ENCODE assay signal across 8 cellular contexts in the genomic region with DNA sequence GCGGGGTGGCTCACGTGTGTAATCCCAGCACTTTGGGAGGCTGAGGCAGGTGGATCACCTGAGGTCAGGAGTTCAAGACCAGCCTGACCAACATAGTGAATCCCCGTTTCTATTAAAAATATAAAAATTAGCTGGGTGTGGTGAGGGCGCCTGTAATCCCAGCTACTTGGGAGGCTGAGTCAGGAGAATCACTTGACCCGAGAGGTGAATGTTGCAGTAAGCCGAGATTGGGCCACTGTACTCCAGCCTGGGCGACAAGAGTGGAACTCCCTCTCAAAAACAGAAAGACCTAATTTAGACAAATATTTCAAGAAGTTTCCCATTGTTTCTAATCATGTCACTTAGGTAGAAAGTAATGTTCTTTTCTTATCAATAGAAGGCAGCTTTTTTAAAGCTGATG. TPM values are rescaled to one million over a fixed set of nuclear protein-coding genes. Genes with fewer than 3 reads are reported as not detected.
DNase-seq lines count a peak whose midpoint lies in the region; ATAC-seq and TF ChIP-seq lines count a peak whose summit lies in the region.
"Not testable (repeated sequence)": the region's sequence is repeated elsewhere in the genome, so short reads cannot be mapped to it uniquely, and the experiment has no call there.

No MANE protein-coding gene starts in this region.

- in situ Hi-C loops in gastrocnemius medialis (cut with MboI; ENCODE audit: low sequenced_read_pairs in 4 of 4) = not testable (repeated sequence)

- H3K36me3 ChIP-seq in BLaER1 (peaks cover 45% of the 10 kb centered on the region), esophagus squamous epithelium (peaks cover 0 to 23% (median 0%) of the 10 kb centered on the region in 3 donors)
- H3K36me3 ChIP-seq in gastrocnemius medialis; testis (ENCODE audit: low read depth, missing control alignments): not testable (repeated sequence)

- H3K9me3 ChIP-seq in BLaER1 = peaks cover 16% of the 10 kb centered on the region
- H3K9me3 ChIP-seq in esophagus squamous epithelium, gastrocnemius medialis, testis: not testable (repeated sequence)

- TF ChIP-seq POLR2A in esophagus squamous epithelium (IDR thresholded peaks at IDR 0.05); gastrocnemius medialis (IDR thresholded peaks at IDR 0.05); testis (IDR thresholded peaks at IDR 0.05): not testable (repeated sequence)

- H3K27me3 ChIP-seq in BLaER1, esophagus squamous epithelium, gastrocnemius medialis, testis: not testable (repeated sequence)

- not testable (repeated sequence) for H3K27me3 Mint-ChIP-seq in T-helper 1 cell treated with Interleukin-12 subunit alpha and Interleukin-12 subunit beta and Interleukin-4 antibody, amounts not matched to agents 30 μg/mL and 1 μg/mL, for 36 hours (ENCODE audit: low read depth); activated T-cell treated with anti-CD3 and anti-CD28 coated beads, Interleukin-2, amount 50 U/mL, for 4 hours (ENCODE audit: low read depth); activated naive CD8-positive, alpha-beta T cell treated with anti-CD3 and anti-CD28 coated beads, Interleukin-2, amount 10 ng/mL, durations not matched to agents 7 days and 5 days; memory B cell

- DNase-seq in activated T-cell treated with anti-CD3 and anti-CD28 coated beads, Interleukin-2, amount 50 U/mL, for 4 hours; esophagus squamous epithelium (lab: John Stamatoyannopoulos, UW); memory B cell (ENCODE audit: low spot score in 2 of 2); gastrocnemius medialis; testis: not testable (repeated sequence)
- DNase-seq in activated naive CD8-positive, alpha-beta T cell treated with anti-CD3 and anti-CD28 coated beads, Interleukin-2, amount 10 ng/mL, durations not matched to agents 7 days and 5 days = peak; percentile 13

- not testable (repeated sequence) for H3K9me3 Mint-ChIP-seq in T-helper 1 cell treated with Interleukin-12 subunit alpha and Interleukin-12 subunit beta and Interleukin-4 antibody, amounts not matched to agents 30 μg/mL and 1 μg/mL, for 36 hours; activated T-cell treated with anti-CD3 and anti-CD28 coated beads, Interleukin-2, amount 50 U/mL, for 4 hours; activated naive CD8-positive, alpha-beta T cell treated with anti-CD3 and anti-CD28 coated beads, Interleukin-2, amount 10 ng/mL, durations not matched to agents 7 days and 5 days; memory B cell

- TF ChIP-seq CTCF in esophagus squamous epithelium (IDR thresholded peaks at IDR 0.05); gastrocnemius medialis (IDR thresholded peaks at IDR 0.05 in 4 of 5, conservative IDR thresholded peaks at IDR 0.05 in 1 of 5); testis (IDR thresholded peaks at IDR 0.05): not testable (repeated sequence)

- H3K4me2 ChIP-seq in BLaER1 = peak overlapping the region; percentile 93; the same call in 1 of the 2 replicates

- H3K4me1 Mint-ChIP-seq in T-helper 1 cell treated with Interleukin-12 subunit alpha and Interleukin-12 subunit beta and Interleukin-4 antibody, amounts not matched to agents 30 μg/mL and 1 μg/mL, for 36 hours (ENCODE audit: low read depth) = peaks cover 70% of the 10 kb centered on the region
- H3K4me1 Mint-ChIP-seq in activated T-cell treated with anti-CD3 and anti-CD28 coated beads, Interleukin-2, amount 50 U/mL, for 4 hours (ENCODE audit: low read depth) = peaks cover 98% of the 10 kb centered on the region
- peaks cover 67% of the 10 kb centered on the region for H3K4me1 Mint-ChIP-seq in activated naive CD8-positive, alpha-beta T cell treated with anti-CD3 and anti-CD28 coated beads, Interleukin-2, amount 10 ng/mL, durations not matched to agents 7 days and 5 days
- H3K4me1 Mint-ChIP-seq in memory B cell = peaks cover 47% of the 10 kb centered on the region

- H3K4me1 ChIP-seq in BLaER1 (peaks cover 92% of the 10 kb centered on the region), esophagus squamous epithelium (peaks cover 15 to 100% (median 23%) of the 10 kb centered on the region in 3 donors), gastrocnemius medialis (peaks cover 47 to 48% of the 10 kb centered on the region in 2 donors), testis (peaks cover 44% of the 10 kb centered on the region)

- not testable (repeated sequence) for H3K4me3 Mint-ChIP-seq in T-helper 1 cell treated with Interleukin-12 subunit alpha and Interleukin-12 subunit beta and Interleukin-4 antibody, amounts not matched to agents 30 μg/mL and 1 μg/mL, for 36 hours; activated naive CD8-positive, alpha-beta T cell treated with anti-CD3 and anti-CD28 coated beads, Interleukin-2, amount 10 ng/mL, durations not matched to agents 7 days and 5 days; memory B cell
- peak overlapping the region; percentile 11 for H3K4me3 Mint-ChIP-seq in activated T-cell treated with anti-CD3 and anti-CD28 coated beads, Interleukin-2, amount 50 U/mL, for 4 hours

- intact Hi-C loops in esophagus squamous epithelium (cut with DNase I); gastrocnemius medialis (cut with DNase I; ENCODE audit: low total_unique reads); testis (cut with DNase I; ENCODE audit: low total_unique reads): not testable (repeated sequence)

- peak overlapping the region; percentile 37; the same call in 1 of the 2 replicates for H3K27ac ChIP-seq in BLaER1
- peak overlapping the region in 3 of 4 donors; percentile 9 to 85 (median 62) for H3K27ac ChIP-seq in esophagus squamous epithelium
- H3K27ac ChIP-seq in gastrocnemius medialis = peak overlapping the region; percentile 24 to 59 (median 38)
- H3K27ac ChIP-seq in testis = peak overlapping the region; percentile 35 to 79

- POLR2A ChIA-PET in activated naive CD8-positive, alpha-beta T cell treated with anti-CD3 and anti-CD28 coated beads, Interleukin-2, amount 10 ng/mL, durations not matched to agents 7 days and 5 days (lab: Charles Lee) = not testable (repeated sequence)

- H4K20me1 ChIP-seq in BLaER1 = peaks cover 100% of the 10 kb centered on the region

- H3K27ac Mint-ChIP-seq in T-helper 1 cell treated with Interleukin-12 subunit alpha and Interleukin-12 subunit beta and Interleukin-4 antibody, amounts not matched to agents 30 μg/mL and 1 μg/mL, for 36 hours = peak overlapping the region; percentile 20
- H3K27ac Mint-ChIP-seq in activated naive CD8-positive, alpha-beta T cell treated with anti-CD3 and anti-CD28 coated beads, Interleukin-2, amount 10 ng/mL, durations not matched to agents 7 days and 5 days = peak overlapping the region; percentile 44
- H3K27ac Mint-ChIP-seq in memory B cell = peak overlapping the region; percentile 88

- WGBS in esophagus squamous epithelium, 2 donors = 64 to 87% methylated on average over 5 to 6 of the region's 7 CpGs
- 66 to 72% methylated on average over 7 of the region's 7 CpGs for WGBS in testis, 2 donors

- H3K36me3 Mint-ChIP-seq in T-helper 1 cell treated with Interleukin-12 subunit alpha and Interleukin-12 subunit beta and Interleukin-4 antibody, amounts not matched to agents 30 μg/mL and 1 μg/mL, for 36 hours (ENCODE audit: low read depth) = peaks cover 42% of the 10 kb centered on the region
- peaks cover 40% of the 10 kb centered on the region for H3K36me3 Mint-ChIP-seq in activated T-cell treated with anti-CD3 and anti-CD28 coated beads, Interleukin-2, amount 50 U/mL, for 4 hours (ENCODE audit: insufficient read depth)
- peaks cover 41% of the 10 kb centered on the region for H3K36me3 Mint-ChIP-seq in activated naive CD8-positive, alpha-beta T cell treated with anti-CD3 and anti-CD28 coated beads, Interleukin-2, amount 10 ng/mL, durations not matched to agents 7 days and 5 days
- peaks cover 25% of the 10 kb centered on the region for H3K36me3 Mint-ChIP-seq in memory B cell

- ATAC-seq in activated T-cell treated with anti-CD3 and anti-CD28 coated beads, Interleukin-2, amount 50 U/mL, for 4 hours; activated naive CD8-positive, alpha-beta T cell treated with anti-CD3 and anti-CD28 coated beads, Interleukin-2, amount 10 ng/mL, durations not matched to agents 7 days and 5 days (ENCODE audit: low read depth); memory B cell (ENCODE audit: low read depth); gastrocnemius medialis: not testable (repeated sequence)

- H3K4me3 ChIP-seq in BLaER1, esophagus squamous epithelium, gastrocnemius medialis, testis: not testable (repeated sequence)

- not testable (repeated sequence) for H3K9ac ChIP-seq in BLaER1

RNA-seq across cellular contexts. Expression of gene NCK2, which starts 26.6 kb away (rescaled TPM):
- 10 to 100 TPM; 71.6 to 79.1 (median 73.5) TPM for total RNA-seq in activated T-cell treated with anti-CD3 and anti-CD28 coated beads, Interleukin-2, amount 50 U/mL, for 4 hours
- 10 to 100 TPM; 69.6 to 70.0 TPM for total RNA-seq in activated naive CD8-positive, alpha-beta T cell treated with anti-CD3 and anti-CD28 coated beads, Interleukin-2, amount 10 ng/mL, durations not matched to agents 7 days and 5 days
- total RNA-seq in esophagus squamous epithelium (10 to 100 TPM; 55.4 to 90.5 (median 62.5) TPM), gastrocnemius medialis (10 to 100 TPM; 46.7 to 86.1 (median 57.9) TPM), testis (100 to 1,000 TPM; 105 to 168 TPM)
- 67.7 TPM for polyA plus RNA-seq in testis (ENCODE audit: insufficient read depth, low read depth, low replicate concordance)

Comparison
In these comparisons a context has a peak if more than half of its experiments do, and no peak if none do; other contexts are left out.
1. H3K27ac Mint-ChIP-seq: peak in every context shown above with its lines; median percentile 88 in memory B cell; 44 in activated naive CD8-positive, alpha-beta T cell treated with anti-CD3 and anti-CD28 coated beads, Interleukin-2, amount 10 ng/mL, durations not matched to agents 7 days and 5 days; 20 in T-helper 1 cell treated with Interleukin-12 subunit alpha and Interleukin-12 subunit beta and Interleukin-4 antibody, amounts not matched to agents 30 μg/mL and 1 μg/mL, for 36 hours.